ENCODE assay signal across 23 cellular contexts in the genomic region with DNA sequence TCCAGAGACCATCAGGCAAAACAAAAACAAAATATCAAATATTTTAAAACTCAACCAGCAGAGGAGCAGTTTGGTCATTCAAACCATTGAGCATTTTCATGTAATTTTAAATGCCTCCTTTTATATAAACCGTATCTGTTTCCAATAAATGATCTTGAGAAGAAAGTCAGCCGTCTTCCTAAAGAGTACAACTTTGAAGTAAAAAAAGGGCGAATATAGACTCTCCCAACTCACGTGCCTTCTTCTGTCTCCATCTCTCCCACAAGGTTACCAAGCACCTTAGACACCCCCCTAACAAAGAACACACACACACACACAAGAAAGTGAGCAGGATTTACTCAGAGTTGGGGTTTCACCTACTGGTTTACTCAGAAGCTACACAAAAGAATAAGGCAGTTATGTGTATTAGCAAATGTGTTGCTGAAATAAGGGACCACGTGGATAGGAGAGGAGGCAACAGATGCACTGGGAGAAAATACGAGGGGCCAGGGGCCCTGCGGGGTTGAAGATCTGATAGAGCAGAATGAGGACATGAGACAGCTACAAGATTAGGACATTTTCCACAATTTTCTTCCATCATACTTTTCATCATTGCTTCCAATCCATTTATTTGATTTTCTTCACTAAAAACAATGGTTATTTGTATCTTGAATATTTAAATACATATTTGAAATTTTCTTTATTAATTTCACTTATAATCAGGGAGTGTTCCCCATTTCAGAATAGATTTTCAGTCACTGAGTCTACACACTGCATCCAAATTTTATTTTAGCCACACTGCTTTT. TPM values are rescaled to one million over a fixed set of nuclear protein-coding genes. Genes with fewer than 3 reads are reported as not detected.
"Had no signal": no experiment of that assay in that cellular context is flagged by ENCODE, and none has a peak within 500 bp of the region (broad histone marks: within the 10 kb centered on the region; RNA-seq: fewer than 3 reads in every experiment).

No MANE protein-coding gene starts in this region.

- DNase-seq: activated CD4-positive, alpha-beta T cell treated with anti-CD3 and anti-CD28 coated beads for 36 hours; activated CD4-positive, alpha-beta T cell treated with anti-CD3 and anti-CD28 coated beads, Interleukin-2, amount 10 ng/mL, durations not matched to agents 7 days and 5 days; activated CD4-positive, alpha-beta T cell treated with anti-CD3 and anti-CD28 coated beads, Interleukin-2, amount 50 U/mL, for 48 hours; activated CD8-positive, alpha-beta T cell treated with anti-CD3 and anti-CD28 coated beads, Interleukin-2, amount 10 ng/mL, durations not matched to agents 7 days and 5 days; activated gamma-delta T cell; activated naive CD4-positive, alpha-beta T cell treated with Interleukin-2 at 50 U/mL for 16 hours; activated naive CD8-positive, alpha-beta T cell treated with anti-CD3 and anti-CD28 coated beads, Interleukin-2, amount 10 ng/mL, durations not matched to agents 7 days and 5 days; activated T-cell treated with anti-CD3 and anti-CD28 coated beads, Interleukin-2, amount 50 U/mL, for 24 hours; amygdala; NCI-H1105; NCI-H1417 treated with DMSO at 0.1 percent for 48 hours; NCI-H187 treated with DMSO at 0.1 percent for 48 hours; NCI-H2171 treated with DMSO at 0.1 percent for 48 hours; NCI-H2227 treated with DMSO at 0.1 percent for 48 hours; NCI-H526 treated with DMSO at 0.1 percent for 48 hours; SJCRH30; SK-N-SH had no signal

- H3K27ac ChIP-seq: ascending aorta, SJCRH30 had no signal

- H3K4me3 ChIP-seq: ascending aorta, breast epithelium, SJCRH30 had no signal

- H3K9me2 ChIP-seq: SK-N-SH had no signal

- ATAC-seq: activated CD4-positive, alpha-beta T cell treated with anti-CD3 and anti-CD28 coated beads for 36 hours; activated CD4-positive, CD25-positive, alpha-beta regulatory T cell treated with anti-CD3 and anti-CD28 coated beads, Interleukin-2, amount 50 U/mL, for 24 hours; activated CD8-positive, alpha-beta T cell treated with anti-CD3 and anti-CD28 coated beads, Interleukin-2, amount 10 ng/mL, durations not matched to agents 7 days and 5 days; Panc1; WTC11 had no signal

- H3K27me3 ChIP-seq: ascending aorta, breast epithelium, SJCRH30 had no signal

- H3K9me3 ChIP-seq: ascending aorta had no signal

- H3K4me1 ChIP-seq: ascending aorta, breast epithelium, SJCRH30 had no signal

- H3K36me3 ChIP-seq: ascending aorta, breast epithelium, SJCRH30 had no signal

- H3K4me2 ChIP-seq: SK-N-SH had no signal

RNA-seq across cellular contexts. Expression of a gene that starts 45.0 kb away (rescaled TPM):
- total RNA-seq: activated CD8-positive, alpha-beta T cell treated with anti-CD3 and anti-CD28 coated beads, Interleukin-2, amount 10 ng/mL, durations not matched to agents 7 days and 5 days; activated naive CD8-positive, alpha-beta T cell treated with anti-CD3 and anti-CD28 coated beads, Interleukin-2, amount 10 ng/mL, durations not matched to agents 7 days and 5 days; activated T-helper 2 cell treated with anti-CD3 and anti-CD28 coated beads, Interferon-gamma antibody, Interleukin-2, Interleukin-4, amounts not matched to agents 10 μg/mL and 5 μg/mL and 100 μg/mL, durations not matched to agents 14 hours and 24 hours and 36 hours; ascending aorta; SJCRH30 had no signal
